Comparison of ENCODE assay signal across 1 cellular context in genomic region chrX:111005151-111005550, GRCh38.
TF ChIP-seq lines count a peak whose summit lies in the region.

No MANE protein-coding gene starts in this region.

TF ChIP-seq in GM23338, 12 proteins besides CTCF, POLR2A, EP300 and RAD21 (continued from another document):
- TF ChIP-seq ZNF462 (CRISPR knock-in tag; IDR thresholded peaks at IDR 0.05) (no peak), ETS1 (IDR thresholded peaks at IDR 0.05) (no peak), ZNF331 (CRISPR knock-in tag; IDR thresholded peaks at IDR 0.05; ENCODE audit: low read depth) (no peak), EZH2 (IDR thresholded peaks at IDR 0.05; ENCODE audit: low read depth, unreplicated experiment) (no peak)
